In the genomic region with DNA sequence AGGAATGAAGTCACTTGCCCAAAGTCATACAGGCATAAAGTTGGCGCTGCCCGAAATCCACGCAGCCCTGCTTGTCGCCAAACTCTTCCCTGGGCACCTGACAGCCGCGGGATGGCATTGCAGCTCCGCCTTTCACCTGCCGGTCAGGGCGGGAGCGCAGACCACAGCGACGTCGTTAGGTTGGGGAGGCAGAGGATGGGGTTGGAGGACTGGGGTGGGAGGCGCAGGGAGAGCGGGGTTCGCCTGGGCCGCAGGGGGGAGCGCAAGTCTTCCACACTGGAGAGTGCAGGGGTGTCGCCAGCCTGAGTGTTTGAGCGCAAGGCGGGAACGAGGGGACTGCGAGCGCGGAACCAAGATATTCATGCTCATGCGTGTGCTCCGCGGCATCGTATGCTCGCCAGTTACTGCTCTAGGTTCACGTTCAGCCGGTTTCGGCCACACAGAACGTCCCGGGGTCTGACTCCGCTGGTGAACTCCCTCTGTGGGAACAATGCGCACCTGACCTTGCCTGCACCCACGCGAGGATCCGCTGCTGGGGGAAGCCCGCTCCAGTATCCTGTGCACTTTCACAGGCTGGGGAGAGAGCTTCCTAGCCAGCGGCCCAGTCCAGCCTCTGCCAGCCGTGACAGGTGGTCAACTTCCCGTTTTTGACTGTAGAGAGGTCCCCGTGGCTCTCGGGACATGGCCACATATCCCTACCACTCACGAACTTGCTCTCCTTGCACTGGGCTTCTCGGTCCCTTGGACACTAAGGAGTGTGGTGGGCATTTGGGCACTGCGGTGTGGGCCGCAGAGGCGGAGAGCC, we compare ENCODE assay signal across 8 cellular contexts. TPM values are rescaled to one million over a fixed set of nuclear protein-coding genes. Genes with fewer than 3 reads are reported as not detected.
DNase-seq lines count a peak whose midpoint lies in the region; ATAC-seq and TF ChIP-seq lines count a peak whose summit lies in the region.

No MANE protein-coding gene starts in this region.

- H3K9me3 ChIP-seq in CD8-positive, alpha-beta T cell (ENCODE audit: low read length) = no peaks in the 10 kb centered on the region
- H3K9me3 ChIP-seq in right cardiac atrium (ENCODE audit: control insufficient read depth, low read length) = no peaks in the 10 kb centered on the region

- WGBS in right cardiac atrium = 9% methylated on average over 51 of the region's 51 CpGs

- no peaks in the 10 kb centered on the region for H3K9me3 Mint-ChIP-seq in CD8-positive, alpha-beta T cell
- no peaks in the 10 kb centered on the region for H3K9me3 Mint-ChIP-seq in activated CD8-positive, alpha-beta T cell treated with anti-CD3 and anti-CD28 coated beads for 36 hours

- ATAC-seq in CD8-positive, alpha-beta T cell = no peak
- peak; percentile 17 for ATAC-seq in HG03135 (IDR thresholded peaks at IDR 0.05; ENCODE audit: unreplicated experiment)
- ATAC-seq in activated CD8-positive, alpha-beta T cell treated with anti-CD3 and anti-CD28 coated beads for 36 hours = peak; percentile 26
- peak; percentile 11 to 17 for ATAC-seq in right cardiac atrium
- no peak for ATAC-seq in GM18502 (IDR thresholded peaks at IDR 0.05; ENCODE audit: poor library complexity, unreplicated experiment)

- no peak for TF ChIP-seq CTCF in CD8-positive, alpha-beta T cell (IDR thresholded peaks at IDR 0.05)
- TF ChIP-seq CTCF in activated CD8-positive, alpha-beta T cell treated with anti-CD3 and anti-CD28 coated beads for 36 hours (IDR thresholded peaks at IDR 0.05) = no peak

- CTCF ChIA-PET in CD8-positive, alpha-beta T cell (lab: Charles Lee) = interaction anchor here (0.7 to 8.3 kb wide), 4 partner anchors 11 to 399 kb away, joined by 3 to 112 read pairs (median 40); no protein-coding TSS in a partner anchor
- CTCF ChIA-PET in activated CD8-positive, alpha-beta T cell treated with anti-CD3 and anti-CD28 coated beads for 36 hours (lab: Charles Lee) = interaction anchor here (0.7 to 9.9 kb wide), 11 partner anchors 8 to 513 kb away, joined by 3 to 121 read pairs (median 5); no protein-coding TSS in a partner anchor

- no peak overlapping the region for H3K27ac Mint-ChIP-seq in CD8-positive, alpha-beta T cell
- H3K27ac Mint-ChIP-seq in activated CD8-positive, alpha-beta T cell treated with anti-CD3 and anti-CD28 coated beads for 36 hours = no peak overlapping the region

- H3K27me3 ChIP-seq in CD8-positive, alpha-beta T cell (ENCODE audit: insufficient read depth, low read length) = peaks cover 7% of the 10 kb centered on the region
- H3K27me3 ChIP-seq in right cardiac atrium (ENCODE audit: control insufficient read depth, insufficient read depth) = no peaks in the 10 kb centered on the region

- H3K36me3 ChIP-seq in CD8-positive, alpha-beta T cell (ENCODE audit: insufficient read depth, low read length) = no peaks in the 10 kb centered on the region

- POLR2A ChIA-PET in CD8-positive, alpha-beta T cell (lab: Charles Lee) = no interaction called here
- POLR2A ChIA-PET in activated CD8-positive, alpha-beta T cell treated with anti-CD3 and anti-CD28 coated beads for 36 hours (lab: Charles Lee) = interaction anchor here (0.7 to 2.0 kb wide), 2 partner anchors 383 to 396 kb away, joined by 3 to 5 read pairs; no protein-coding TSS in a partner anchor

- peak in 2 of 7 experiments; percentile 23 to 53 for DNase-seq in CD8-positive, alpha-beta T cell
- DNase-seq in activated CD8-positive, alpha-beta T cell treated with anti-CD3 and anti-CD28 coated beads for 36 hours = peak; percentile 57
- DNase-seq in right cardiac atrium = peak in 1 of 3 donors; percentile 69
- peak; percentile 43 for DNase-seq in putamen (ENCODE audit: low spot score)
- no peak for DNase-seq in DMS 273 treated with DMSO at 0.1 percent for 48 hours (lab: John Stamatoyannopoulos, UW)
- no peak for DNase-seq in inferior parietal cortex (ENCODE audit: extremely low spot score)

- peaks cover 33% of the 10 kb centered on the region for H3K27me3 Mint-ChIP-seq in CD8-positive, alpha-beta T cell (ENCODE audit: low read depth)
- H3K27me3 Mint-ChIP-seq in activated CD8-positive, alpha-beta T cell treated with anti-CD3 and anti-CD28 coated beads for 36 hours = peaks cover 42% of the 10 kb centered on the region

- H3K4me3 ChIP-seq in CD8-positive, alpha-beta T cell (ENCODE audit: low read depth, low read length) = peak overlapping the region; percentile 66
- no peak overlapping the region for H3K4me3 ChIP-seq in right cardiac atrium (ENCODE audit: low read length)

- H3K4me1 Mint-ChIP-seq in CD8-positive, alpha-beta T cell (ENCODE audit: low read depth) = peaks cover 11% of the 10 kb centered on the region
- peaks cover 8% of the 10 kb centered on the region for H3K4me1 Mint-ChIP-seq in activated CD8-positive, alpha-beta T cell treated with anti-CD3 and anti-CD28 coated beads for 36 hours (ENCODE audit: low read depth)

- H3K4me3 Mint-ChIP-seq in CD8-positive, alpha-beta T cell = peak overlapping the region; percentile 76
- H3K4me3 Mint-ChIP-seq in activated CD8-positive, alpha-beta T cell treated with anti-CD3 and anti-CD28 coated beads for 36 hours = peak overlapping the region; percentile 70

- no peaks in the 10 kb centered on the region for H3K36me3 Mint-ChIP-seq in CD8-positive, alpha-beta T cell
- H3K36me3 Mint-ChIP-seq in activated CD8-positive, alpha-beta T cell treated with anti-CD3 and anti-CD28 coated beads for 36 hours (ENCODE audit: low read depth) = no peaks in the 10 kb centered on the region

- H3K27ac ChIP-seq in CD8-positive, alpha-beta T cell (ENCODE audit: low read depth, low read length) = no peak overlapping the region
- no peak overlapping the region for H3K27ac ChIP-seq in right cardiac atrium (ENCODE audit: low read length)

- H3K4me1 ChIP-seq in CD8-positive, alpha-beta T cell (ENCODE audit: insufficient read depth, low read length) = peaks cover 16% of the 10 kb centered on the region
- peaks cover 2% of the 10 kb centered on the region for H3K4me1 ChIP-seq in right cardiac atrium (ENCODE audit: control insufficient read depth, insufficient read depth, low read length)

- intact Hi-C loops in CD8-positive, alpha-beta T cell (cut with DNase I, micrococcal nuclease) = loop anchor here in 1 of 2 experiments (1.0 kb wide), 1 partner anchor 40 kb away; no protein-coding TSS in a partner anchor
- intact Hi-C loops in activated CD8-positive, alpha-beta T cell treated with anti-CD3 and anti-CD28 coated beads for 36 hours (cut with micrococcal nuclease) = loop anchor here (5.0 to 10.0 kb wide), 3 partner anchors 215 to 400 kb away; no protein-coding TSS in a partner anchor
- intact Hi-C loops in right cardiac atrium (cut with DNase I) = loop anchor here (5.0 to 10.0 kb wide), 4 partner anchors 215 to 598 kb away; partner anchors contain the start of genes CHRND (in 1 of the 4) and PRSS56 (in 1 of the 4)

RNA-seq across cellular contexts. Expression of gene NPPC, which starts 0.8 kb away (rescaled TPM):
- under 1 TPM; 0.33 to 1.00 TPM for total RNA-seq in CD8-positive, alpha-beta T cell
- total RNA-seq in activated CD8-positive, alpha-beta T cell treated with anti-CD3 and anti-CD28 coated beads for 36 hours = 1 to 10 TPM; 3.5 to 4.7 TPM
- total RNA-seq in right cardiac atrium = 10 to 100 TPM in 1 of 4 donors, 1 to 10 TPM in 3; 2.1 to 14.0 (median 3.4) TPM
- polyA plus RNA-seq in right cardiac atrium = 1.7 TPM

RNA-seq across cellular contexts. Expression of gene DIS3L2, which starts 34.5 kb away (rescaled TPM):
- total RNA-seq in CD8-positive, alpha-beta T cell = 10 to 100 TPM; 46.9 to 56.5 TPM
- 10 to 100 TPM; 26.5 to 27.2 TPM for total RNA-seq in activated CD8-positive, alpha-beta T cell treated with anti-CD3 and anti-CD28 coated beads for 36 hours
- 10 to 100 TPM; 19.2 to 25.4 (median 22.4) TPM for total RNA-seq in right cardiac atrium
- polyA plus RNA-seq in right cardiac atrium = 11.0 TPM

Comparison
In these comparisons a context has a peak if more than half of its experiments do, and no peak if none do; other contexts are left out.
1. ATAC-seq: peak in HG03135 (single experiment), activated CD8-positive, alpha-beta T cell treated with anti-CD3 and anti-CD28 coated beads for 36 hours (single experiment) and right cardiac atrium (2 of 2); none in CD8-positive, alpha-beta T cell (single experiment) and GM18502 (single experiment).
2. DNase-seq: peak in activated CD8-positive, alpha-beta T cell treated with anti-CD3 and anti-CD28 coated beads for 36 hours (single experiment) and putamen (single experiment); none in DMS 273 treated with DMSO at 0.1 percent for 48 hours (single experiment) and inferior parietal cortex (single experiment).